9 cellular contexts compared by ENCODE assay signal in genomic region chr16:15897834-15898254, GRCh38. TPM values are rescaled to one million over a fixed set of nuclear protein-coding genes. Genes with fewer than 3 reads are reported as not detected.
DNase-seq lines count a peak whose midpoint lies in the region; ATAC-seq, FAIRE-seq and TF ChIP-seq lines count a peak whose summit lies in the region.
"Had no signal": no experiment of that assay in that cellular context is flagged by ENCODE, and none has a peak within 500 bp of the region (broad histone marks: within the 10 kb centered on the region; RNA-seq: fewer than 3 reads in every experiment).

No MANE protein-coding gene starts in this region.

- H3K9ac ChIP-seq in kidney (ENCODE audit: low read length in 2 of 2), result no peak overlapping the region

- H3K36me3 Mint-ChIP-seq in activated CD4-positive, alpha-beta memory T cell treated with anti-CD3 and anti-CD28 coated beads, Interleukin-2, amount 10 ng/mL, durations not matched to agents 7 days and 5 days (ENCODE audit: low read depth), result peaks cover 2% of the 10 kb centered on the region
- H3K36me3 Mint-ChIP-seq: brain had no signal

- CTCF ChIA-PET in activated CD4-positive, alpha-beta memory T cell treated with anti-CD3 and anti-CD28 coated beads, Interleukin-2, amount 10 ng/mL, durations not matched to agents 7 days and 5 days (lab: Charles Lee), result interaction anchor here (1.2 to 1.9 kb wide), 2 partner anchors 10 to 42 kb away, joined by 5 to 6 read pairs; partner anchors contain the start of gene CEP20

- TF ChIP-seq CTCF in kidney (IDR thresholded peaks at IDR 0.05; ENCODE audit: borderline replicate concordance, extremely low read depth, insufficient read depth), result no peak

- no peak overlapping the region for H3K27ac ChIP-seq in kidney (ENCODE audit: low read depth in 2 of 2, low read length in 2 of 2)

- H3K4me1 ChIP-seq in kidney (ENCODE audit: control insufficient read depth in 1 of 2, insufficient read depth in 1 of 2, low read depth in 1 of 2, low read length in 2 of 2), result peaks cover 0 to 4% of the 10 kb centered on the region in 2 donors

- ATAC-seq in GM18909 (IDR thresholded peaks at IDR 0.05; ENCODE audit: poor library complexity, unreplicated experiment) (peak; percentile 65), HG03066 (IDR thresholded peaks at IDR 0.05; ENCODE audit: low read depth, unreplicated experiment) (peak; percentile 53)

- H3K27ac Mint-ChIP-seq in activated CD4-positive, alpha-beta memory T cell treated with anti-CD3 and anti-CD28 coated beads, Interleukin-2, amount 10 ng/mL, durations not matched to agents 7 days and 5 days, result peak overlapping the region; percentile 81
- H3K27ac Mint-ChIP-seq: brain had no signal

- H3K9me3 ChIP-seq in kidney (ENCODE audit: control insufficient read depth in 1 of 2, low read length in 2 of 2), result no peaks in the 10 kb centered on the region

- intact Hi-C loops in kidney (cut with DNase I), result no loop called here

- POLR2A ChIA-PET in activated CD4-positive, alpha-beta memory T cell treated with anti-CD3 and anti-CD28 coated beads, Interleukin-2, amount 10 ng/mL, durations not matched to agents 7 days and 5 days (lab: Charles Lee), result interaction anchor here (1.0 to 4.6 kb wide), 2 partner anchors 10 to 53 kb away, joined by 4 to 49 read pairs; partner anchors contain the start of gene CEP20

- DNase-seq in activated CD4-positive, alpha-beta memory T cell treated with anti-CD3 and anti-CD28 coated beads, Interleukin-2, amount 10 ng/mL, durations not matched to agents 7 days and 5 days, result peak; percentile 65
- peak in 2 of 3 donors; percentile 33 to 38 for DNase-seq in stimulated activated CD4-positive, alpha-beta T cell treated with anti-CD3 and anti-CD28 coated beads, Interleukin-12 subunit alpha, Interleukin-12 subunit beta, amount 100 ng/mL, for 48 hours (ENCODE audit: low read depth in 2 of 3, low spot score in 1 of 3)
- no peak for DNase-seq in amygdala (lab: John Stamatoyannopoulos, UW)
- DNase-seq in NCI-H82 treated with DMSO at 0.1 percent for 48 hours (lab: John Stamatoyannopoulos, UW; ENCODE audit: unreplicated experiment), result no peak
- no peak for DNase-seq in kidney
- no peak for DNase-seq in COLO668 (lab: John Stamatoyannopoulos, UW; ENCODE audit: unreplicated experiment)

- H3K4me1 Mint-ChIP-seq in activated CD4-positive, alpha-beta memory T cell treated with anti-CD3 and anti-CD28 coated beads, Interleukin-2, amount 10 ng/mL, durations not matched to agents 7 days and 5 days, result peaks cover 54% of the 10 kb centered on the region
- H3K4me1 Mint-ChIP-seq: brain had no signal

- no peaks in the 10 kb centered on the region for H3K27me3 Mint-ChIP-seq in activated CD4-positive, alpha-beta memory T cell treated with anti-CD3 and anti-CD28 coated beads, Interleukin-2, amount 10 ng/mL, durations not matched to agents 7 days and 5 days

- H3K36me3 ChIP-seq in kidney (ENCODE audit: control insufficient read depth in 1 of 2, insufficient read depth in 2 of 2, low read length in 2 of 2), result no peaks in the 10 kb centered on the region

- no peak for FAIRE-seq in kidney (lab: Jason Lieb, UNC)

- H3K9me3 Mint-ChIP-seq in activated CD4-positive, alpha-beta memory T cell treated with anti-CD3 and anti-CD28 coated beads, Interleukin-2, amount 10 ng/mL, durations not matched to agents 7 days and 5 days, result no peaks in the 10 kb centered on the region

- H3K4me3 Mint-ChIP-seq in activated CD4-positive, alpha-beta memory T cell treated with anti-CD3 and anti-CD28 coated beads, Interleukin-2, amount 10 ng/mL, durations not matched to agents 7 days and 5 days, result peak overlapping the region; percentile 51
- H3K4me3 Mint-ChIP-seq: brain had no signal

- H3K4me3 ChIP-seq in kidney (ENCODE audit: low read length in 2 of 2), result no peak overlapping the region

RNA-seq across cellular contexts. Expression of gene CEP20, which starts 9.4 kb away (rescaled TPM):
- 10 to 100 TPM; 49.7 to 56.1 TPM for total RNA-seq in activated CD4-positive, alpha-beta memory T cell treated with anti-CD3 and anti-CD28 coated beads, Interleukin-2, amount 10 ng/mL, durations not matched to agents 7 days and 5 days
- total RNA-seq in kidney, result 28.9 TPM
- 24.8 TPM for polyA plus RNA-seq in kidney (ENCODE audit: insufficient read depth, low read depth, low replicate concordance)

RNA-seq across cellular contexts. Expression of gene MYH11, which starts 41.0 kb away (rescaled TPM):
- total RNA-seq in activated CD4-positive, alpha-beta memory T cell treated with anti-CD3 and anti-CD28 coated beads, Interleukin-2, amount 10 ng/mL, durations not matched to agents 7 days and 5 days, result under 1 TPM; 0.08 to 0.10 TPM
- total RNA-seq in kidney, result 175 TPM
- 40.2 TPM for polyA plus RNA-seq in kidney (ENCODE audit: insufficient read depth, low read depth, low replicate concordance)

RNA-seq across cellular contexts. Expression of gene ABCC1, which starts 51.6 kb away (rescaled TPM):
- 10 to 100 TPM; 41.4 to 44.2 TPM for total RNA-seq in activated CD4-positive, alpha-beta memory T cell treated with anti-CD3 and anti-CD28 coated beads, Interleukin-2, amount 10 ng/mL, durations not matched to agents 7 days and 5 days
- 29.7 TPM for total RNA-seq in kidney
- polyA plus RNA-seq in kidney (ENCODE audit: insufficient read depth, low read depth, low replicate concordance), result 4.6 TPM

Comparison
In these comparisons a context has a peak if more than half of its experiments do, and no peak if none do; other contexts are left out.
1. DNase-seq: peak in activated CD4-positive, alpha-beta memory T cell treated with anti-CD3 and anti-CD28 coated beads, Interleukin-2, amount 10 ng/mL, durations not matched to agents 7 days and 5 days (single experiment) and stimulated activated CD4-positive, alpha-beta T cell treated with anti-CD3 and anti-CD28 coated beads, Interleukin-12 subunit alpha, Interleukin-12 subunit beta, amount 100 ng/mL, for 48 hours (2 of 3); none in amygdala (0 of 56), NCI-H82 treated with DMSO at 0.1 percent for 48 hours (single experiment), kidney (single experiment) and COLO668 (single experiment).
2. RNA of gene MYH11, which starts 41.0 kb away (total RNA-seq): 175 TPM in kidney (single experiment); 0.08 to 0.10 TPM in activated CD4-positive, alpha-beta memory T cell treated with anti-CD3 and anti-CD28 coated beads, Interleukin-2, amount 10 ng/mL, durations not matched to agents 7 days and 5 days; every median in the first group is over 100 times any median in the second.